Comparison of ENCODE assay signal across 1 cellular context in genomic region chr21:45152265-45152746, GRCh38.
TF ChIP-seq lines count a peak whose summit lies in the region.

No MANE protein-coding gene starts in this region.

TF ChIP-seq in K562, 482 proteins besides CTCF, POLR2A, EP300 and RAD21 (continued from another document and continues in another):
- TF ChIP-seq CXXC5 (CRISPR knock-in tag; IDR thresholded peaks at IDR 0.05) (peak; percentile 81), ZNF224 (CRISPR knock-in tag; IDR thresholded peaks at IDR 0.05) (no peak), ZNF41 (CRISPR knock-in tag; conservative IDR thresholded peaks at IDR 0.05) (peak; percentile 71; the same call in 1 of the 2 replicates), ZBTB17 (CRISPR knock-in tag; IDR thresholded peaks at IDR 0.05) (peak; percentile 66; the same call in 1 of the 2 replicates), ZNF830 (CRISPR knock-in tag; IDR thresholded peaks at IDR 0.05) (no peak), GABPA (tag; conservative IDR thresholded peaks at IDR 0.05; ENCODE audit: low read depth) (0 out of 2 replicates have a peak, but pooled peaks have one; percentile 49), ARNT (IDR thresholded peaks at IDR 0.05) (0 out of 4 replicates have a peak, but pooled peaks of 1 of the 2 experiments have one; percentile 9), ZBTB7A (IDR thresholded peaks at IDR 0.05; ENCODE audit: borderline replicate concordance, control insufficient read depth, low read depth, low read length) (peak; percentile 57; the same call in 1 of the 2 replicates), SFPQ (IDR thresholded peaks at IDR 0.05; ENCODE audit: low read depth, low read length) (no peak), IFI16 (CRISPR knock-in tag; IDR thresholded peaks at IDR 0.05) (no peak), ZNF184 (CRISPR knock-in tag; IDR thresholded peaks at IDR 0.05) (no peak), ZNF699 (CRISPR knock-in tag; IDR thresholded peaks at IDR 0.05; ENCODE audit: insufficient replicate concordance) (no peak), SAFB (IDR thresholded peaks at IDR 0.05; ENCODE audit: borderline replicate concordance, low read depth, low read length) (no peak), RBFOX2 (IDR thresholded peaks at IDR 0.05; ENCODE audit: low read depth, low read length) (peak; percentile 70), GATAD2B (IDR thresholded peaks at IDR 0.05; ENCODE audit: borderline replicate concordance) (no peak), ZNF165 (CRISPR knock-in tag; IDR thresholded peaks at IDR 0.05; ENCODE audit: borderline replicate concordance) (no peak), ZNF407 (IDR thresholded peaks at IDR 0.05; ENCODE audit: low read depth) (no peak), ZNF507 (tag; conservative IDR thresholded peaks at IDR 0.05) (no peak), SMARCA5 (IDR thresholded peaks at IDR 0.05) (peak; percentile 74; the same call in 1 of the 2 replicates), ELF2 (CRISPR knock-in tag; IDR thresholded peaks at IDR 0.05) (peak; percentile 91), XRCC3 (IDR thresholded peaks at IDR 0.05) (no peak), DPF2 (IDR thresholded peaks at IDR 0.05) (peak; percentile 68), NFIC (IDR thresholded peaks at IDR 0.05) (peak; percentile 11; the same call in 1 of the 2 replicates), SOX6 (IDR thresholded peaks at IDR 0.05) (peak; percentile 40; the same call in 1 of the 2 replicates), PHF20 (IDR thresholded peaks at IDR 0.05; ENCODE audit: partially characterized antibody) (peak; percentile 82), DNMT1 (IDR thresholded peaks at IDR 0.05) (no peak)
- TF ChIP-seq, protein P1, sequence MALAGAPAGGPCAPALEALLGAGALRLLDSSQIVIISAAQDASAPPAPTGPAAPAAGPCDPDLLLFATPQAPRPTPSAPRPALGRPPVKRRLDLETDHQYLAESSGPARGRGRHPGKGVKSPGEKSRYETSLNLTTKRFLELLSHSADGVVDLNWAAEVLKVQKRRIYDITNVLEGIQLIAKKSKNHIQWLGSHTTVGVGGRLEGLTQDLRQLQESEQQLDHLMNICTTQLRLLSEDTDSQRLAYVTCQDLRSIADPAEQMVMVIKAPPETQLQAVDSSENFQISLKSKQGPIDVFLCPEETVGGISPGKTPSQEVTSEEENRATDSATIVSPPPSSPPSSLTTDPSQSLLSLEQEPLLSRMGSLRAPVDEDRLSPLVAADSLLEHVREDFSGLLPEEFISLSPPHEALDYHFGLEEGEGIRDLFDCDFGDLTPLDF (CRISPR knock-in tag; IDR thresholded peaks at IDR 0.05): peak; percentile 60; the same call in 1 of the 2 replicates
- TF ChIP-seq, protein P2, sequence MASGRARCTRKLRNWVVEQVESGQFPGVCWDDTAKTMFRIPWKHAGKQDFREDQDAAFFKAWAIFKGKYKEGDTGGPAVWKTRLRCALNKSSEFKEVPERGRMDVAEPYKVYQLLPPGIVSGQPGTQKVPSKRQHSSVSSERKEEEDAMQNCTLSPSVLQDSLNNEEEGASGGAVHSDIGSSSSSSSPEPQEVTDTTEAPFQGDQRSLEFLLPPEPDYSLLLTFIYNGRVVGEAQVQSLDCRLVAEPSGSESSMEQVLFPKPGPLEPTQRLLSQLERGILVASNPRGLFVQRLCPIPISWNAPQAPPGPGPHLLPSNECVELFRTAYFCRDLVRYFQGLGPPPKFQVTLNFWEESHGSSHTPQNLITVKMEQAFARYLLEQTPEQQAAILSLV (tag; IDR thresholded peaks at IDR 0.05): no peak
- TF ChIP-seq, protein P3, sequence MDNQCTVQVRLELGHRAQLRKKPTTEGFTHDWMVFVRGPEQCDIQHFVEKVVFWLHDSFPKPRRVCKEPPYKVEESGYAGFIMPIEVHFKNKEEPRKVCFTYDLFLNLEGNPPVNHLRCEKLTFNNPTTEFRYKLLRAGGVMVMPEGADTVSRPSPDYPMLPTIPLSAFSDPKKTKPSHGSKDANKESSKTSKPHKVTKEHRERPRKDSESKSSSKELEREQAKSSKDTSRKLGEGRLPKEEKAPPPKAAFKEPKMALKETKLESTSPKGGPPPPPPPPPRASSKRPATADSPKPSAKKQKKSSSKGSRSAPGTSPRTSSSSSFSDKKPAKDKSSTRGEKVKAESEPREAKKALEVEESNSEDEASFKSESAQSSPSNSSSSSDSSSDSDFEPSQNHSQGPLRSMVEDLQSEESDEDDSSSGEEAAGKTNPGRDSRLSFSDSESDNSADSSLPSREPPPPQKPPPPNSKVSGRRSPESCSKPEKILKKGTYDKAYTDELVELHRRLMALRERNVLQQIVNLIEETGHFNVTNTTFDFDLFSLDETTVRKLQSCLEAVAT (IDR thresholded peaks at IDR 0.05): 0 out of 4 replicates have a peak, but pooled peaks of 1 of the 2 experiments have one; percentile 59
- TF ChIP-seq, protein P4, sequence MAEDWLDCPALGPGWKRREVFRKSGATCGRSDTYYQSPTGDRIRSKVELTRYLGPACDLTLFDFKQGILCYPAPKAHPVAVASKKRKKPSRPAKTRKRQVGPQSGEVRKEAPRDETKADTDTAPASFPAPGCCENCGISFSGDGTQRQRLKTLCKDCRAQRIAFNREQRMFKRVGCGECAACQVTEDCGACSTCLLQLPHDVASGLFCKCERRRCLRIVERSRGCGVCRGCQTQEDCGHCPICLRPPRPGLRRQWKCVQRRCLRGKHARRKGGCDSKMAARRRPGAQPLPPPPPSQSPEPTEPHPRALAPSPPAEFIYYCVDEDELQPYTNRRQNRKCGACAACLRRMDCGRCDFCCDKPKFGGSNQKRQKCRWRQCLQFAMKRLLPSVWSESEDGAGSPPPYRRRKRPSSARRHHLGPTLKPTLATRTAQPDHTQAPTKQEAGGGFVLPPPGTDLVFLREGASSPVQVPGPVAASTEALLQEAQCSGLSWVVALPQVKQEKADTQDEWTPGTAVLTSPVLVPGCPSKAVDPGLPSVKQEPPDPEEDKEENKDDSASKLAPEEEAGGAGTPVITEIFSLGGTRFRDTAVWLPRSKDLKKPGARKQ (CRISPR knock-in tag; IDR thresholded peaks at IDR 0.05): no peak
- TF ChIP-seq, protein P5, sequence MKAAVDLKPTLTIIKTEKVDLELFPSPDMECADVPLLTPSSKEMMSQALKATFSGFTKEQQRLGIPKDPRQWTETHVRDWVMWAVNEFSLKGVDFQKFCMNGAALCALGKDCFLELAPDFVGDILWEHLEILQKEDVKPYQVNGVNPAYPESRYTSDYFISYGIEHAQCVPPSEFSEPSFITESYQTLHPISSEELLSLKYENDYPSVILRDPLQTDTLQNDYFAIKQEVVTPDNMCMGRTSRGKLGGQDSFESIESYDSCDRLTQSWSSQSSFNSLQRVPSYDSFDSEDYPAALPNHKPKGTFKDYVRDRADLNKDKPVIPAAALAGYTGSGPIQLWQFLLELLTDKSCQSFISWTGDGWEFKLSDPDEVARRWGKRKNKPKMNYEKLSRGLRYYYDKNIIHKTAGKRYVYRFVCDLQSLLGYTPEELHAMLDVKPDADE (conservative IDR thresholded peaks at IDR 0.05; ENCODE audit: control insufficient read depth, low read depth, low read length): peak; percentile 43; the same call in 1 of the 2 replicates
